Comparison of ENCODE assay signal across 15 cellular contexts in genomic region chr14:56170877-56171422, GRCh38.
"Had no signal": no experiment of that assay in that cellular context is flagged by ENCODE, and none has a peak within 500 bp of the region (broad histone marks: within the 10 kb centered on the region; RNA-seq: fewer than 3 reads in every experiment).

No MANE protein-coding gene starts in this region.

- H3K27ac Mint-ChIP-seq: dendritic cell treated with granulocyte-macrophage colony-stimulating factor and Interleukin-4, amounts not matched to agents 40 ng/mL and 50 ng/mL, for 4 days had no signal

- H3K27ac ChIP-seq: lower lobe of right lung, spleen, thyroid gland, uterus had no signal

- ATAC-seq: activated T-cell treated with anti-CD3 and anti-CD28 coated beads, Interleukin-2, amount 50 U/mL, for 72 hours; lower lobe of right lung; sciatic nerve had no signal

- H3K4me3 Mint-ChIP-seq: dendritic cell treated with granulocyte-macrophage colony-stimulating factor and Interleukin-4, amounts not matched to agents 40 ng/mL and 50 ng/mL, for 4 days; neural crest cell had no signal

- H3K9me3 ChIP-seq: thyroid gland, uterus had no signal

- H3K4me1 ChIP-seq: uterus had no signal

- H3K27me3 ChIP-seq: spleen, thyroid gland, uterus had no signal

- H3K27me3 Mint-ChIP-seq: activated CD4-positive, alpha-beta T cell treated with anti-CD3 and anti-CD28 coated beads, Interleukin-2, amount 10 ng/mL, durations not matched to agents 7 days and 5 days; dendritic cell treated with granulocyte-macrophage colony-stimulating factor and Interleukin-4, amounts not matched to agents 40 ng/mL and 50 ng/mL, for 4 days had no signal

- H3K36me3 ChIP-seq: lower lobe of right lung, spleen, thyroid gland, uterus had no signal

- DNase-seq: activated CD4-positive, alpha-beta T cell treated with anti-CD3 and anti-CD28 coated beads, Interleukin-2, amount 10 ng/mL, durations not matched to agents 7 days and 5 days; activated CD4-positive, CD25-positive, alpha-beta regulatory T cell; activated CD8-positive, alpha-beta memory T cell treated with anti-CD3 and anti-CD28 coated beads, Interleukin-2, amount 50 U/mL, for 48 hours; activated T-cell treated with anti-CD3 and anti-CD28 coated beads, Interleukin-2, amount 50 U/mL, for 72 hours; effector memory CD4-positive, alpha-beta T cell; foreskin fibroblast; lower lobe of right lung; midbrain; spleen; stimulated activated CD4-positive, alpha-beta T cell treated with anti-CD3 and anti-CD28 coated beads, Interleukin-1b, Interleukin-23, amount 100 ng/mL, for 48 hours; uterus had no signal

- H3K4me3 ChIP-seq: lower lobe of right lung, spleen, thyroid gland, uterus had no signal
